Comparison of ENCODE assay signal across 8 cellular contexts in the genomic region with DNA sequence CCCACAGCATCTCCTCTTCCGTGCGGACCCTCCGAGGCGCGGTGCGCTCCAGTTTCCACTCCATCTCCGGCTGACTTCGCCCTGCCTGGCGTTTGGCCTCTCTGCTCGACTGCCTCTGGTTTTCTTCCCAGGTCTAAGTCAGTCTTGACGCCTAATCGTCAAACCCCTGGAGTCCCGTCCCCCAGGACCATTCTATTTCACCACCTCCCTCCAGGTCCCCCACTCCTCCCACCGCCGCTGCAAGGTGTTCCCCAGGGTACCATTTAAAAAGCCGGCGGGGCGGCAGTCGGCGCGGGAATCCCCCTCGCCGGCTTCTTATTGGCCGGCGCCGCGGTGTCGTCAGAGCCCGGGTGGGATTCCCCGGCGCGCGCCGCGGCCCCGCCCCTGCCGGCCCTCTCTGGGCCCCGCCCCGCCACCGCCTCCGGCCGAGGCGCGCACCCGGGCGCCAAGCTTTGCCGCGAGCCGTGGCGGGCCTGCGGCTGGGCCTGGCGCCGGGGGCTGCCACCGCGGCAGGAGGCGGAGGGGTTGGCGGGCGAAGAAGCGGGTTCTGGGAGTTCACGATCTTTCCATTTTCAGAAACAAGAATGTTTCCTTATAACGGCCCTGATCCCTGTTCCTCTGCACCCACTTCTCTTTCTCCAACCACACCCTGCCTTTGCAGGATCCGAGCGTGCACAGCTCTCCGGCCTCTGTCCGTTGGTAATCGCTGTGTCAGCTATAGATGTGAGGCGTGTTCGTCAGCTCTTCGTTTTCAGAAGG. TPM values are rescaled to one million over a fixed set of nuclear protein-coding genes. Genes with fewer than 3 reads are reported as not detected.
DNase-seq lines count a peak whose midpoint lies in the region; ATAC-seq and TF ChIP-seq lines count a peak whose summit lies in the region.

A gene with protein sequence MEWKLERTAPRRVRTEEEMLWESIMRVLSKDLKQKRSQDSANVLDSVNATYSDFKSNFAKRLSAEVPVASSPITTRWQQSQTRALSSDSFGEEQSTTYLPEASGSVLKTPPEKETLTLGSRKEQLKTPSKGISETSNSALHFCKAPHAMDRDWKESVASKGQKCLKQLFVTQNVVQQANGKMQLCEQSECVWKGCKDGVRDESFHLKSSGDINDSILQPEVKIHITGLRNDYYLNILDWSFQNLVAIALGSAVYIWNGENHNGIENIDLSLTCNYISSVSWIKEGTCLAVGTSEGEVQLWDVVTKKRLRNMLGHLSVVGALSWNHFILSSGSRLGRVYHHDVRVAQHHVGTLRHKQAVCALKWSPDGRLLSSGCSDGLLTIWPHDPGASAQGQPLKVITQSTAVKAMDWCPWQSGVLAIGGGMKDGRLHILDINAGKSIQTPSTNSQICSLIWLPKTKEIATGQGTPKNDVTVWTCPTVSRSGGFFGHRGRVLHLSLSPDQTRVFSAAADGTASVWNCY (minus strand): TSS at position 241 of the 759 bp plus-strand sequence. CDS start 177 bp downstream, at position 64.

- H3K36me3 ChIP-seq in iPS-15b (ENCODE audit: control insufficient read depth, insufficient read depth, low read length) (no peaks in the 10 kb centered on the region), skeletal muscle satellite cell (ENCODE audit: insufficient read depth, low read length) (no peaks in the 10 kb centered on the region)

- no peak for TF ChIP-seq CTCF in astrocyte of the spinal cord (IDR thresholded peaks at IDR 0.05; ENCODE audit: low read depth, low read length)

- H3K9me3 ChIP-seq in iPS-15b (ENCODE audit: control insufficient read depth, insufficient read depth, low read length): no peaks in the 10 kb centered on the region
- H3K9me3 ChIP-seq in skeletal muscle satellite cell (replicated peaks; ENCODE audit: low read length): no peaks in the 10 kb centered on the region

- no peak for TF ChIP-seq POLR2A in GM18505 (IDR thresholded peaks at IDR 0.05; ENCODE audit: borderline replicate concordance, extremely low read depth, insufficient read depth, insufficient read length)

- ATAC-seq in GM18505 (IDR thresholded peaks at IDR 0.05; ENCODE audit: unreplicated experiment) (peak; percentile 87), HG02798 (IDR thresholded peaks at IDR 0.05; ENCODE audit: poor library complexity, unreplicated experiment) (peak; percentile 95)

- H3K4me3 ChIP-seq in astrocyte of the spinal cord (ENCODE audit: low read depth, low read length) (peak within 1 kb of the TSS; percentile 47), iPS-15b (ENCODE audit: low read depth, low read length) (peak within 1 kb of the TSS; percentile 49), skeletal muscle satellite cell (ENCODE audit: low read length) (peak within 1 kb of the TSS; percentile 83)

- H3K4me2 ChIP-seq in skeletal muscle satellite cell (ENCODE audit: low read length): peak within 1 kb of the TSS; percentile 98

- no peak within 1 kb of the TSS for H3K9ac ChIP-seq in iPS-15b (ENCODE audit: low read depth, low read length)
- H3K9ac ChIP-seq in skeletal muscle satellite cell (ENCODE audit: low read depth, low read length): peak within 1 kb of the TSS; percentile 68

- in situ Hi-C loops in astrocyte of the spinal cord (cut with HindIII; ENCODE audit: low sequenced_read_pairs): no loop called here

- no peaks in the 10 kb centered on the region for H3K4me1 ChIP-seq in iPS-15b (ENCODE audit: control insufficient read depth, insufficient read depth, low read length)
- peaks cover 25% of the 10 kb centered on the region for H3K4me1 ChIP-seq in skeletal muscle satellite cell (ENCODE audit: control insufficient read depth, insufficient read depth, low read length)

- H3K27me3 ChIP-seq in iPS-15b (ENCODE audit: control insufficient read depth, insufficient read depth, low read length): peaks cover 76% of the 10 kb centered on the region
- peaks cover 28% of the 10 kb centered on the region for H3K27me3 ChIP-seq in skeletal muscle satellite cell (ENCODE audit: control insufficient read depth, insufficient read depth, low read length)

- DNase-seq in NCI-H1436 (lab: John Stamatoyannopoulos, UW): peak; percentile 71
- peak; percentile 68 for DNase-seq in T1000 (lab: John Stamatoyannopoulos, UW)
- DNase-seq in astrocyte of the spinal cord (ENCODE audit: low read depth, low spot score): peak; percentile 64
- DNase-seq in middle frontal gyrus (ENCODE audit: extremely low spot score, low spot score): no peak

RNA-seq across cellular contexts. Expression of the gene that starts here (rescaled TPM):
- not detected in 2 replicates for total RNA-seq in skeletal muscle satellite cell (2012; rRNA removed)
